In the genomic region with DNA sequence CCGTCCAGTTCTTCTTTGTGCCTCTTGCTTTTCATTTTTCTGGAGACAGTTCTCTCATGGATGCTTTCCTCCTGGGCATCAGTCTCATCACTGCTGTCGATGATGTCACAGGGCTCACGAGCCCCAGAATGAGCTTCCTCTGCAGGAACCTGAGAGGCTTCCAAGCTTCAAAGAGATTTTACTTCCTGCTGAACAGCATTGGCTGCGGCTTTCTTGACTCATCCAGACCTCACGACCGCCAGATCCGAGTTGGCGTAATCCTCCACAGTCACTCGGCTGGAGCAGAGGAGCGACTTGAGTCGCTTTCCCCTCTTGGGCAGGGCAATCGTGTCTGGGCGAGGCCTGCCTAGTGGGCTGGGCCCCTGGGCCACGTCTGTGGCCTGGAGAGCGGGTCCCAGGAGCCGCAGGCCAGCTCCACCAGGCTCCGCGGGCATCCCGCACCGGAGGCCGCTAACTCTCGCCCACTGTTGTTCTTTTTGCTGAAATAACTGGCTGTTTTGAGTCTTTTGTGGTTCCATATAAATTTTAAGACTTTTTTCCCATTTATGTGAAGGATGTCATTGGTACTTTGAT, we compare ENCODE assay signal across 1 cellular context.
TF ChIP-seq lines count a peak whose summit lies in the region.

No MANE protein-coding gene starts in this region.

TF ChIP-seq in HepG2, 621 proteins besides CTCF, POLR2A, EP300 and RAD21:
- TF ChIP-seq HOXA7 (CRISPR knock-in tag; IDR thresholded peaks at IDR 0.05) (no peak), SNRNP70 (IDR thresholded peaks at IDR 0.05; ENCODE audit: low read depth, low read length) (no peak), ZNF343 (CRISPR knock-in tag; IDR thresholded peaks at IDR 0.05) (no peak), PAWR (CRISPR knock-in tag; IDR thresholded peaks at IDR 0.05; ENCODE audit: borderline replicate concordance) (no peak)
- TF ChIP-seq, protein P1, sequence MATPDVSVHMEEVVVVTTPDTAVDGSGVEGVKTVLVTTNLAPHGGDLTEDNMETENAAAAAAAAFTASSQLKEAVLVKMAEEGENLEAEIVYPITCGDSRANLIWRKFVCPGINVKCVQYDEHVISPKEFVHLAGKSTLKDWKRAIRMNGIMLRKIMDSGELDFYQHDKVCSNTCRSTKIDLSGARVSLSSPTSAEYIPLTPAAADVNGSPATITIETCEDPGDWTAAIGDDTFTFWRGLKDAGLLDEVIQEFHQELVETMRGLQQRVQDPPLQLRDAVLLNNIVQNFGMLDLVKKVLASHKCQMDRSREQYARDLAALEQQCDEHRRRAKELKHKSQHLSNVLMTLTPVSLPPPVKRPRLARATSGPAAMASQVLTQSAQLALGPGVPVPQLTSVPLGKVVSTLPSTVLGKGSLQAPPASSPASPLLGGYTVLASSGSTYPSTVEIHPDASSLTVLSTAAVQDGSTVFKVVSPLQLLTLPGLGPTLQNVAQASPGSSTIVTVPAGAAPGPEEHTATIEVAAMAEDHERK (CRISPR knock-in tag; IDR thresholded peaks at IDR 0.05; ENCODE audit: low read depth), result no peak
- TF ChIP-seq, protein P2, sequence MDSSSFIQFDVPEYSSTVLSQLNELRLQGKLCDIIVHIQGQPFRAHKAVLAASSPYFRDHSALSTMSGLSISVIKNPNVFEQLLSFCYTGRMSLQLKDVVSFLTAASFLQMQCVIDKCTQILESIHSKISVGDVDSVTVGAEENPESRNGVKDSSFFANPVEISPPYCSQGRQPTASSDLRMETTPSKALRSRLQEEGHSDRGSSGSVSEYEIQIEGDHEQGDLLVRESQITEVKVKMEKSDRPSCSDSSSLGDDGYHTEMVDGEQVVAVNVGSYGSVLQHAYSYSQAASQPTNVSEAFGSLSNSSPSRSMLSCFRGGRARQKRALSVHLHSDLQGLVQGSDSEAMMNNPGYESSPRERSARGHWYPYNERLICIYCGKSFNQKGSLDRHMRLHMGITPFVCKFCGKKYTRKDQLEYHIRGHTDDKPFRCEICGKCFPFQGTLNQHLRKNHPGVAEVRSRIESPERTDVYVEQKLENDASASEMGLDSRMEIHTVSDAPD (CRISPR knock-in tag; IDR thresholded peaks at IDR 0.05), result no peak
- TF ChIP-seq, protein P3, sequence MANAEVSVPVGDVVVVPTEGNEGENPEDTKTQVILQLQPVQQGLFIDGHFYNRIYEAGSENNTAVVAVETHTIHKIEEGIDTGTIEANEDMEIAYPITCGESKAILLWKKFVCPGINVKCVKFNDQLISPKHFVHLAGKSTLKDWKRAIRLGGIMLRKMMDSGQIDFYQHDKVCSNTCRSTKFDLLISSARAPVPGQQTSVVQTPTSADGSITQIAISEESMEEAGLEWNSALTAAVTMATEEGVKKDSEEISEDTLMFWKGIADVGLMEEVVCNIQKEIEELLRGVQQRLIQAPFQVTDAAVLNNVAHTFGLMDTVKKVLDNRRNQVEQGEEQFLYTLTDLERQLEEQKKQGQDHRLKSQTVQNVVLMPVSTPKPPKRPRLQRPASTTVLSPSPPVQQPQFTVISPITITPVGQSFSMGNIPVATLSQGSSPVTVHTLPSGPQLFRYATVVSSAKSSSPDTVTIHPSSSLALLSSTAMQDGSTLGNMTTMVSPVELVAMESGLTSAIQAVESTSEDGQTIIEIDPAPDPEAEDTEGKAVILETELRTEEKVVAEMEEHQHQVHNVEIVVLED (CRISPR knock-in tag; IDR thresholded peaks at IDR 0.05; ENCODE audit: borderline replicate concordance), result no peak
